In the genomic region with DNA sequence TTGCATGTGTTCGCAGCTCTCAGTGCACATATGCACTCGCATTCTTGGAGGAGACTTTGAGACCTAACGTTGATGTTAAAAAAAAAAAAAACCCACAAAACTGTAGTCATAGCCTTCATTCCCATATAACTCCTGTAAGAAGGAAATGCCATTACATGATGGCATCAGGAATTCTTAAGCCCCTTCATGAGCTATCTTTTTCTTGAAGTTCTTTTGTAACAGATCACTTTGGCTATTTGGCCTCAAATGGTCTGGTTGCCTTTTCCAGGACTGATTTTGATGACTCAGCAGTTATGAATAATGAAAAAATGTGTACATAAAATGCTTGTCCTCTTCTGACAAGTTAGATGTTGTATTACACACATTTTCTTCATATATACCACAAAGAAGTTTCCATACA, we compare ENCODE assay signal across 2 cellular contexts.
TF ChIP-seq lines count a peak whose summit lies in the region.

No MANE protein-coding gene starts in this region.

TF ChIP-seq in IMR-90, 13 proteins besides CTCF, POLR2A, EP300 and RAD21 (continued from another document):
- TF ChIP-seq, protein P1, sequence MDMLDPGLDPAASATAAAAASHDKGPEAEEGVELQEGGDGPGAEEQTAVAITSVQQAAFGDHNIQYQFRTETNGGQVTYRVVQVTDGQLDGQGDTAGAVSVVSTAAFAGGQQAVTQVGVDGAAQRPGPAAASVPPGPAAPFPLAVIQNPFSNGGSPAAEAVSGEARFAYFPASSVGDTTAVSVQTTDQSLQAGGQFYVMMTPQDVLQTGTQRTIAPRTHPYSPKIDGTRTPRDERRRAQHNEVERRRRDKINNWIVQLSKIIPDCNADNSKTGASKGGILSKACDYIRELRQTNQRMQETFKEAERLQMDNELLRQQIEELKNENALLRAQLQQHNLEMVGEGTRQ (IDR thresholded peaks at IDR 0.05; ENCODE audit: low read depth, low read length), result no peak
- peak; percentile 61 for TF ChIP-seq NFE2L2 (IDR thresholded peaks at IDR 0.05; ENCODE audit: low read depth, low read length)

TF ChIP-seq in SK-N-SH treated with all-trans-retinoic acid at 6 μM for 48 hours, 23 proteins besides CTCF, POLR2A, EP300 and RAD21 (continued from another document):
- TF ChIP-seq PPARA (CRISPR knock-in tag; IDR thresholded peaks at IDR 0.05; ENCODE audit: borderline replicate concordance) (no peak), OSR1 (CRISPR knock-in tag; IDR thresholded peaks at IDR 0.05) (no peak), POU6F1 (CRISPR knock-in tag; IDR thresholded peaks at IDR 0.05; ENCODE audit: borderline replicate concordance, low read depth) (no peak)
